13 cellular contexts compared by ENCODE assay signal in the genomic region with DNA sequence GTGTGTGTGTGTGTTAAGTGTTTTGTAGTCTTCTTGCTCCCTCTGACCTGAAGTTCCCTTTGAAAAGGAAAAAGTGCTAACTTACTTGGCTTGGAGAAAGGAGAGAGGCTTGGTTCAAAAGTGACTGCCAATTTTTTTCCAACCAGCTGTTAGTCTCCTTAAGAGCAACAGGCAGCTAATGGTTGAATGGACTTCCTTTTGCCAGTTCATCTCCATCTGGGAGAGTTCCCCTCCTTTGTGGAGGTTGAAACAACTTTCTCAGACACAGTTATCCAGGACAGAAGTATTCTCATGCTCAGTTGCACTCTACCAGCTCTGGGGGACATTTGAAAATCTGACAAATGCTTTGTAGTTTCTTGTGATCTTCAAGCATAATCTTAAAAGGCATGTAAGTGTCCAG. TPM values are rescaled to one million over a fixed set of nuclear protein-coding genes. Genes with fewer than 3 reads are reported as not detected.
DNase-seq lines count a peak whose midpoint lies in the region; TF ChIP-seq lines count a peak whose summit lies in the region.
"Had no signal": no experiment of that assay in that cellular context is flagged by ENCODE, and none has a peak within 500 bp of the region (broad histone marks: within the 10 kb centered on the region; RNA-seq: fewer than 3 reads in every experiment).

No MANE protein-coding gene starts in this region.

- H3F3A ChIP-seq in SK-N-SH (replicated peaks; ENCODE audit: insufficient read depth), result peaks cover 16% of the 10 kb centered on the region

- peak overlapping the region; percentile 68 to 93 (median 85) for H3K4me2 ChIP-seq in BLaER1 treated with 17β-estradiol and CSF1 and Interleukin-3, amounts not matched to agents 10 nM and 100 nM
- no peak overlapping the region for H3K4me2 ChIP-seq in mammary epithelial cell (ENCODE audit: insufficient read depth, low read depth, low read length)
- H3K4me2 ChIP-seq in SK-N-SH, result no peak overlapping the region

- DNase-seq in GM12865 (ENCODE audit: low read depth) (no peak), astrocyte of the cerebellum (ENCODE audit: low read depth) (peak; percentile 37), myocyte (ENCODE audit: low read depth) (peak; percentile 66), mammary epithelial cell (no peak), SK-N-SH (no peak), stomach (no peak), mesenteric fat pad (ENCODE audit: low spot score) (no peak)
- DNase-seq: activated CD8-positive, alpha-beta memory T cell treated with anti-CD3 and anti-CD28 coated beads, Interleukin-2, amount 50 U/mL, for 48 hours; effector CD8-positive, alpha-beta T cell; NCI-H2107 had no signal

- peak overlapping the region in 9 of 11 experiments; percentile 78 to 89 (median 81); a peak in 18 of 22 replicates for H3K27ac ChIP-seq in BLaER1 treated with 17β-estradiol and CSF1 and Interleukin-3, amounts not matched to agents 10 nM and 100 nM
- H3K27ac ChIP-seq in mammary epithelial cell (ENCODE audit: insufficient read depth, low read depth, low read length) (no peak overlapping the region), SK-N-SH (ENCODE audit: low read depth in 2 of 2, low read length in 1 of 2) (peak overlapping the region in 1 of 2 experiments; percentile 46; a peak in 1 of 4 replicates), stomach (peak overlapping the region in 2 of 5 donors; percentile 12 to 35)
- H3K27ac ChIP-seq: HL-60, SK-N-MC had no signal

- POLR2A ChIA-PET in SK-N-SH (lab: Yijun Ruan, JAX), result no interaction called here

- CTCF ChIA-PET in mammary epithelial cell (lab: Charles Lee; ENCODE audit: low non-redundant PET), result no interaction called here
- CTCF ChIA-PET in SK-N-SH (lab: Yijun Ruan, JAX), result interaction anchor here (1.0 kb wide), 1 partner anchor 60 kb away, joined by 3 read pairs; no protein-coding TSS in a partner anchor

- BruUV-seq in mammary epithelial cell (replicated peaks; lab: Mats Ljungman, UMichigan), result no TSS peak

- no peak for TF ChIP-seq RAD21 in SK-N-SH (IDR thresholded peaks at IDR 0.05; ENCODE audit: low read length)

- TF ChIP-seq EP300 in SK-N-SH (IDR thresholded peaks at IDR 0.05; ENCODE audit: borderline replicate concordance in 1 of 2, low read depth in 1 of 2, low read length in 1 of 2) (no peak), stomach (IDR thresholded peaks at IDR 0.05) (no peak)

- peak overlapping the region in 10 of 11 experiments; percentile 53 to 82 (median 66); a peak in 16 of 22 replicates for H3K9ac ChIP-seq in BLaER1 treated with 17β-estradiol and CSF1 and Interleukin-3, amounts not matched to agents 10 nM and 100 nM
- no peak overlapping the region for H3K9ac ChIP-seq in mammary epithelial cell (ENCODE audit: insufficient read depth, low read length)
- H3K9ac ChIP-seq in SK-N-SH, result no peak overlapping the region

- no peak for TF ChIP-seq POLR2A in stomach (IDR thresholded peaks at IDR 0.05)

- H3K9me3 ChIP-seq in BLaER1 treated with 17β-estradiol and CSF1 and Interleukin-3, amounts not matched to agents 10 nM and 100 nM (replicated peaks in 1 of 11), result no peaks in the 10 kb centered on the region
- no peaks in the 10 kb centered on the region for H3K9me3 ChIP-seq in mammary epithelial cell (replicated peaks; ENCODE audit: insufficient read depth, low read length)
- H3K9me3 ChIP-seq in SK-N-SH, result no peaks in the 10 kb centered on the region
- no peaks in the 10 kb centered on the region for H3K9me3 ChIP-seq in stomach

- dilution Hi-C loops in mammary epithelial cell (cut with HindIII; ENCODE audit: low sequenced_read_pairs), result no loop called here

- H4K20me1 ChIP-seq in BLaER1 treated with 17β-estradiol and CSF1 and Interleukin-3, amounts not matched to agents 10 nM and 100 nM, result no peaks in the 10 kb centered on the region
- no peaks in the 10 kb centered on the region for H4K20me1 ChIP-seq in mammary epithelial cell (ENCODE audit: insufficient read depth, low read length)
- H4K20me1 ChIP-seq in SK-N-SH (ENCODE audit: insufficient read depth), result no peaks in the 10 kb centered on the region

- no peaks in the 10 kb centered on the region for H3K79me2 ChIP-seq in mammary epithelial cell (ENCODE audit: insufficient read depth, low read length)
- no peaks in the 10 kb centered on the region for H3K79me2 ChIP-seq in SK-N-SH (ENCODE audit: insufficient read depth)

- no peaks in the 10 kb centered on the region for H3K27me3 ChIP-seq in BLaER1 treated with 17β-estradiol and CSF1 and Interleukin-3, amounts not matched to agents 10 nM and 100 nM
- H3K27me3 ChIP-seq in mammary epithelial cell (ENCODE audit: insufficient read depth, low read length), result no peaks in the 10 kb centered on the region
- H3K27me3 ChIP-seq in SK-N-SH (ENCODE audit: insufficient read depth), result no peaks in the 10 kb centered on the region
- no peaks in the 10 kb centered on the region for H3K27me3 ChIP-seq in stomach

- H3K36me3 ChIP-seq in BLaER1 treated with 17β-estradiol and CSF1 and Interleukin-3, amounts not matched to agents 10 nM and 100 nM, result 0 out of 22 replicates have a peak, but pooled peaks cover 0 to 5% (median 0%) of the 10 kb centered on the region in 11 experiments
- no peaks in the 10 kb centered on the region for H3K36me3 ChIP-seq in mammary epithelial cell (ENCODE audit: insufficient read depth, low read length)
- no peaks in the 10 kb centered on the region for H3K36me3 ChIP-seq in SK-N-SH (replicated peaks in 1 of 2; ENCODE audit: control insufficient read depth in 1 of 2, insufficient read depth in 2 of 2, low read length in 1 of 2)
- no peaks in the 10 kb centered on the region for H3K36me3 ChIP-seq in stomach

- no peaks in the 10 kb centered on the region for H3K9me2 ChIP-seq in SK-N-SH

- peaks cover 76 to 94% (median 84%) of the 10 kb centered on the region in 10 experiments for H3K4me1 ChIP-seq in BLaER1 treated with 17β-estradiol and CSF1 and Interleukin-3, amounts not matched to agents 10 nM and 100 nM
- H3K4me1 ChIP-seq in mammary epithelial cell (ENCODE audit: insufficient read depth, low read length) (no peaks in the 10 kb centered on the region), SK-N-SH (ENCODE audit: control insufficient read depth in 1 of 2, insufficient read depth in 2 of 2, low read depth in 1 of 2, low read length in 1 of 2) (peaks cover 9 to 26% of the 10 kb centered on the region in 2 experiments; a peak in 3 of 4 replicates), stomach (peaks cover 22 to 74% (median 38%) of the 10 kb centered on the region in 4 donors)

- H3K4me3 ChIP-seq in BLaER1 treated with 17β-estradiol and CSF1 and Interleukin-3, amounts not matched to agents 10 nM and 100 nM, result peak overlapping the region in 7 of 10 experiments; percentile 18 to 72 (median 40); a peak in 9 of 20 replicates
- peak overlapping the region; percentile 90 for H3K4me3 ChIP-seq in GM12865 (ENCODE audit: low read depth, low read length)
- no peak overlapping the region for H3K4me3 ChIP-seq in astrocyte of the cerebellum (ENCODE audit: low read depth, low read length)
- H3K4me3 ChIP-seq in mammary epithelial cell (replicated peaks in 1 of 3; ENCODE audit: insufficient read depth in 1 of 3, low read depth in 2 of 3, low read length in 3 of 3), result no peak overlapping the region
- H3K4me3 ChIP-seq in SK-N-SH (ENCODE audit: low read depth in 2 of 2, low read length in 1 of 2), result no peak overlapping the region
- H3K4me3 ChIP-seq in stomach, result peak overlapping the region in 2 of 4 donors; percentile 18 to 22
- H3K4me3 ChIP-seq: SK-N-MC had no signal

- no peak overlapping the region for H2AFZ ChIP-seq in mammary epithelial cell (ENCODE audit: low read depth, low read length)
- no peak overlapping the region for H2AFZ ChIP-seq in SK-N-SH (ENCODE audit: low read depth)

- intact Hi-C loops in mammary epithelial cell (cut with micrococcal nuclease), result loop anchor here (5.0 kb wide), 1 partner anchor 41 kb away; no protein-coding TSS in a partner anchor
- intact Hi-C loops in stomach (cut with DNase I; ENCODE audit: low total_unique reads), result no loop called here

- TF ChIP-seq CTCF in GM12865 (IDR thresholded peaks at IDR 0.05; ENCODE audit: insufficient read depth, low read depth, low read length, missing control alignments) (no peak), astrocyte of the cerebellum (IDR thresholded peaks at IDR 0.05; ENCODE audit: low read depth, low read length, missing control alignments) (no peak), mammary epithelial cell (conservative IDR thresholded peaks at IDR 0.05 in 1 of 2, IDR thresholded peaks at IDR 0.05 in 1 of 2; ENCODE audit: extremely low read depth in 1 of 2, insufficient read depth in 1 of 2, low read depth in 1 of 2, low read length in 2 of 2) (no peak), SK-N-SH (IDR thresholded peaks at IDR 0.05) (no peak), stomach (IDR thresholded peaks at IDR 0.05) (no peak)

- in situ Hi-C loops in astrocyte of the cerebellum (cut with HindIII; ENCODE audit: low sequenced_read_pairs), result no loop called here
- in situ Hi-C loops in mammary epithelial cell (cut with MboI; ENCODE audit: low sequenced_read_pairs in 2 of 2), result no loop called here

TF ChIP-seq in SK-N-SH, 30 proteins besides CTCF, POLR2A, EP300 and RAD21:
- TF ChIP-seq SMC3 (IDR thresholded peaks at IDR 0.05; ENCODE audit: low read depth, low read length) (no peak), TAF1 (IDR thresholded peaks at IDR 0.05; ENCODE audit: borderline replicate concordance, low read depth, low read length) (no peak), FOSL2 (IDR thresholded peaks at IDR 0.05; ENCODE audit: borderline replicate concordance, low read depth) (no peak), JUND (IDR thresholded peaks at IDR 0.05) (no peak)

RNA-seq across cellular contexts. Expression of a gene that starts 4.5 kb away (rescaled TPM):
- total RNA-seq in myocyte, result 28.6 and 50.0 TPM in 2 replicates
- 12.2 TPM for polyA plus RNA-seq in myocyte (2012)
- total RNA-seq in mammary epithelial cell, result under 1 TPM; under 0.01 to 0.19 TPM
- polyA plus RNA-seq in mammary epithelial cell, result 0.16 TPM
- not detected for polyA minus RNA-seq in mammary epithelial cell
- 0.05 TPM in 2 replicates for polyA plus RNA-seq in SK-N-SH (2012; rRNA removed)
- 0.05 and 0.10 TPM in 2 replicates for polyA plus RNA-seq in SK-N-SH (2012; cell fraction: cytosol; rRNA removed)
- polyA plus RNA-seq in SK-N-SH (2012; cell fraction: nucleus; rRNA removed), result 0.05 and 0.13 TPM in 2 replicates
- total RNA-seq in stomach, result 10 to 100 TPM in 3 of 5 donors, 1 to 10 TPM in 1, not detected in 1; 9.4 to 19.3 (median 12.4) TPM
- polyA plus RNA-seq in stomach, result 1 to 10 TPM; 2.0 to 2.6 (median 2.1) TPM
- 28.2 TPM for total RNA-seq in mesenteric fat pad

Comparison
In these comparisons a context has a peak if more than half of its experiments do, and no peak if none do; other contexts are left out.
1. H3K4me2 ChIP-seq: peak in BLaER1 treated with 17β-estradiol and CSF1 and Interleukin-3, amounts not matched to agents 10 nM and 100 nM (11 of 11); none in mammary epithelial cell (single experiment) and SK-N-SH (single experiment).
2. H3K4me3 ChIP-seq: peak in BLaER1 treated with 17β-estradiol and CSF1 and Interleukin-3, amounts not matched to agents 10 nM and 100 nM (7 of 10) and GM12865 (single experiment); none in astrocyte of the cerebellum (single experiment), mammary epithelial cell (0 of 3) and SK-N-SH (0 of 2).
3. H3K9ac ChIP-seq: peak in BLaER1 treated with 17β-estradiol and CSF1 and Interleukin-3, amounts not matched to agents 10 nM and 100 nM (10 of 11); none in mammary epithelial cell (single experiment) and SK-N-SH (single experiment).
4. DNase-seq: peak in astrocyte of the cerebellum (single experiment) and myocyte (single experiment); none in GM12865 (single experiment), mammary epithelial cell (single experiment), SK-N-SH (single experiment), stomach (single experiment) and mesenteric fat pad (single experiment).